In the genomic region with DNA sequence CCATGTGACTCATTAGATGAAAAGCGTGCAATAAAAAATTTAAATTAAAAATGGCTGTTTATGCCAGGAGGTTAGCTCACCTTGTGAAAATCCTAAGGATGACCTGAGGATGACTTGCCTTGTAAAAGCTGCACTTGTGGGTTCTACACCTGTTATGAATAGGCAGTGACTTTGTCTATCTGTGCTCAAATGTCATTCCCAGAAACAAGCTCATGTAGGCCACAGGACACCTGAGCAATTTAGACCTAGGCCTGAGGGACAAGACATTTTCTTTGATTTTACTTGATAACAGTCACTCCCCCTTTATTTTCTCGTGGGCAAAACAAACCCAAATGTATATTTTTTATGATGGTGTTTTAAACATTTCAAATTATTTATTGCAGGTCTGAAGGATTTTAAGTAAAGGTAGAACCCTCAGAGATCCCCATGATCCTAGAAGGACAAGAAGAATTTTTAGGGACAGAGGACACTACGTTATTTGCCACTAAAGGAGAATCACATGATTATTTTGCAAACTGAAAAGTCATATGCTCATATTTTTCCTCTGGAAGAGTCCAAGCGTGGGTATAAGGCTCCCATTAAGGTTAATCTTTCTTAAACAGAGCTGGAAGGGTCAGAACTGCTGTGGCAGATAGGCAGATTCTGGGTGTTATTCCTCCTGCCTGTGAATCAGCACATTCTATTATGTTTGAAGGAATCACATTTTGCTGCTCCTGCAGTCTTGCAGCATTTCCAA, we compare ENCODE assay signal across 1 cellular context.
TF ChIP-seq lines count a peak whose summit lies in the region.

No MANE protein-coding gene starts in this region.

TF ChIP-seq in K562, 482 proteins besides CTCF, POLR2A, EP300 and RAD21 (continued from another document and continues in another):
- TF ChIP-seq, protein P1, sequence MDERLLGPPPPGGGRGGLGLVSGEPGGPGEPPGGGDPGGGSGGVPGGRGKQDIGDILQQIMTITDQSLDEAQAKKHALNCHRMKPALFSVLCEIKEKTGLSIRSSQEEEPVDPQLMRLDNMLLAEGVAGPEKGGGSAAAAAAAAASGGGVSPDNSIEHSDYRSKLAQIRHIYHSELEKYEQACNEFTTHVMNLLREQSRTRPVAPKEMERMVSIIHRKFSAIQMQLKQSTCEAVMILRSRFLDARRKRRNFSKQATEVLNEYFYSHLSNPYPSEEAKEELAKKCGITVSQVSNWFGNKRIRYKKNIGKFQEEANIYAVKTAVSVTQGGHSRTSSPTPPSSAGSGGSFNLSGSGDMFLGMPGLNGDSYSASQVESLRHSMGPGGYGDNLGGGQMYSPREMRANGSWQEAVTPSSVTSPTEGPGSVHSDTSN (CRISPR knock-in tag; IDR thresholded peaks at IDR 0.05; ENCODE audit: low read depth) = no peak
- TF ChIP-seq, protein P1 (tag; conservative IDR thresholded peaks at IDR 0.05; ENCODE audit: low read depth) = peak; percentile 42; the same call in 1 of the 2 replicates
- TF ChIP-seq MTA1 (IDR thresholded peaks at IDR 0.05; ENCODE audit: borderline replicate concordance) (no peak), GABPA (tag; conservative IDR thresholded peaks at IDR 0.05; ENCODE audit: low read depth) (no peak; the same call in 1 of the 2 replicates), SMARCA5 (IDR thresholded peaks at IDR 0.05) (no peak), IFI16 (CRISPR knock-in tag; IDR thresholded peaks at IDR 0.05) (no peak), EWSR1 (IDR thresholded peaks at IDR 0.05; ENCODE audit: borderline replicate concordance, low read depth, partially characterized antibody) (no peak), BCLAF1 (IDR thresholded peaks at IDR 0.05; ENCODE audit: borderline replicate concordance in 1 of 2, control insufficient read depth in 1 of 2, low read depth in 2 of 2, low read length in 1 of 2) (no peak), TARDBP (IDR thresholded peaks at IDR 0.05) (no peak), NR3C1 (CRISPR knock-in tag; IDR thresholded peaks at IDR 0.05) (no peak), ZNF445 (CRISPR knock-in tag; IDR thresholded peaks at IDR 0.05; ENCODE audit: low read depth) (no peak), MCM5 (IDR thresholded peaks at IDR 0.05; ENCODE audit: low read depth) (no peak), TOE1 (IDR thresholded peaks at IDR 0.05; ENCODE audit: borderline replicate concordance) (peak; percentile 91; the same call in 1 of the 2 replicates), TOE1 (CRISPR knock-in tag; IDR thresholded peaks at IDR 0.05; ENCODE audit: borderline replicate concordance, low read depth) (no peak), ZNF239 (CRISPR knock-in tag; IDR thresholded peaks at IDR 0.05) (peak; percentile 89), ZNF395 (CRISPR knock-in tag; IDR thresholded peaks at IDR 0.05) (peak; percentile 86), SP2 (IDR thresholded peaks at IDR 0.05; ENCODE audit: extremely low read depth, low read depth, low read length, poor library complexity, severe bottlenecking) (no peak), ZNF316 (IDR thresholded peaks at IDR 0.05) (peak; percentile 96), HNRNPK (IDR thresholded peaks at IDR 0.05; ENCODE audit: low read depth, low read length, poor library complexity, severe bottlenecking) (no peak), NCOR1 (IDR thresholded peaks at IDR 0.05) (peak; percentile 96), ZNF584 (CRISPR knock-in tag; IDR thresholded peaks at IDR 0.05; ENCODE audit: low read depth) (peak; percentile 65; the same call in 1 of the 2 replicates), THRAP3 (IDR thresholded peaks at IDR 0.05; ENCODE audit: borderline replicate concordance) (no peak), ATF1 (CRISPR knock-in tag; IDR thresholded peaks at IDR 0.05) (no peak), ATF1 (tag; IDR thresholded peaks at IDR 0.05) (no peak), XRCC3 (IDR thresholded peaks at IDR 0.05) (no peak), CREB1 (IDR thresholded peaks at IDR 0.05) (peak; percentile 52; the same call in 1 of the 2 replicates), CREB1 (CRISPR knock-in tag; IDR thresholded peaks at IDR 0.05) (no peak), PCBP1 (IDR thresholded peaks at IDR 0.05; ENCODE audit: low read depth, low read length, poor library complexity, severe bottlenecking) (no peak), RBM14 (IDR thresholded peaks at IDR 0.05; ENCODE audit: borderline replicate concordance, insufficient read depth, low read depth, low read length) (no peak), ZNF175 (CRISPR knock-in tag; IDR thresholded peaks at IDR 0.05; ENCODE audit: low read depth) (0 out of 2 replicates have a peak, but pooled peaks have one; percentile 43), MBD1 (CRISPR knock-in tag; IDR thresholded peaks at IDR 0.05) (no peak), ZZZ3 (IDR thresholded peaks at IDR 0.05) (no peak), ZNF311 (CRISPR knock-in tag; IDR thresholded peaks at IDR 0.05) (no peak)
- TF ChIP-seq, protein P2, sequence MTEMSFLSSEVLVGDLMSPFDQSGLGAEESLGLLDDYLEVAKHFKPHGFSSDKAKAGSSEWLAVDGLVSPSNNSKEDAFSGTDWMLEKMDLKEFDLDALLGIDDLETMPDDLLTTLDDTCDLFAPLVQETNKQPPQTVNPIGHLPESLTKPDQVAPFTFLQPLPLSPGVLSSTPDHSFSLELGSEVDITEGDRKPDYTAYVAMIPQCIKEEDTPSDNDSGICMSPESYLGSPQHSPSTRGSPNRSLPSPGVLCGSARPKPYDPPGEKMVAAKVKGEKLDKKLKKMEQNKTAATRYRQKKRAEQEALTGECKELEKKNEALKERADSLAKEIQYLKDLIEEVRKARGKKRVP (CRISPR knock-in tag; IDR thresholded peaks at IDR 0.05) = no peak
- TF ChIP-seq, protein P3, sequence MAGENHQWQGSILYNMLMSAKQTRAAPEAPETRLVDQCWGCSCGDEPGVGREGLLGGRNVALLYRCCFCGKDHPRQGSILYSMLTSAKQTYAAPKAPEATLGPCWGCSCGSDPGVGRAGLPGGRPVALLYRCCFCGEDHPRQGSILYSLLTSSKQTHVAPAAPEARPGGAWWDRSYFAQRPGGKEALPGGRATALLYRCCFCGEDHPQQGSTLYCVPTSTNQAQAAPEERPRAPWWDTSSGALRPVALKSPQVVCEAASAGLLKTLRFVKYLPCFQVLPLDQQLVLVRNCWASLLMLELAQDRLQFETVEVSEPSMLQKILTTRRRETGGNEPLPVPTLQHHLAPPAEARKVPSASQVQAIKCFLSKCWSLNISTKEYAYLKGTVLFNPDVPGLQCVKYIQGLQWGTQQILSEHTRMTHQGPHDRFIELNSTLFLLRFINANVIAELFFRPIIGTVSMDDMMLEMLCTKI (IDR thresholded peaks at IDR 0.05; ENCODE audit: partially characterized antibody) = no peak
- TF ChIP-seq, protein P4, sequence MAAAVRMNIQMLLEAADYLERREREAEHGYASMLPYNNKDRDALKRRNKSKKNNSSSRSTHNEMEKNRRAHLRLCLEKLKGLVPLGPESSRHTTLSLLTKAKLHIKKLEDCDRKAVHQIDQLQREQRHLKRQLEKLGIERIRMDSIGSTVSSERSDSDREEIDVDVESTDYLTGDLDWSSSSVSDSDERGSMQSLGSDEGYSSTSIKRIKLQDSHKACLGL (CRISPR knock-in tag; IDR thresholded peaks at IDR 0.05; ENCODE audit: borderline replicate concordance, poor library complexity, severe bottlenecking) = no peak
- TF ChIP-seq, protein P5, sequence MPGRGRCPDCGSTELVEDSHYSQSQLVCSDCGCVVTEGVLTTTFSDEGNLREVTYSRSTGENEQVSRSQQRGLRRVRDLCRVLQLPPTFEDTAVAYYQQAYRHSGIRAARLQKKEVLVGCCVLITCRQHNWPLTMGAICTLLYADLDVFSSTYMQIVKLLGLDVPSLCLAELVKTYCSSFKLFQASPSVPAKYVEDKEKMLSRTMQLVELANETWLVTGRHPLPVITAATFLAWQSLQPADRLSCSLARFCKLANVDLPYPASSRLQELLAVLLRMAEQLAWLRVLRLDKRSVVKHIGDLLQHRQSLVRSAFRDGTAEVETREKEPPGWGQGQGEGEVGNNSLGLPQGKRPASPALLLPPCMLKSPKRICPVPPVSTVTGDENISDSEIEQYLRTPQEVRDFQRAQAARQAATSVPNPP (IDR thresholded peaks at IDR 0.05; ENCODE audit: borderline replicate concordance, insufficient read depth, insufficient read length) = no peak
- TF ChIP-seq, protein P6, sequence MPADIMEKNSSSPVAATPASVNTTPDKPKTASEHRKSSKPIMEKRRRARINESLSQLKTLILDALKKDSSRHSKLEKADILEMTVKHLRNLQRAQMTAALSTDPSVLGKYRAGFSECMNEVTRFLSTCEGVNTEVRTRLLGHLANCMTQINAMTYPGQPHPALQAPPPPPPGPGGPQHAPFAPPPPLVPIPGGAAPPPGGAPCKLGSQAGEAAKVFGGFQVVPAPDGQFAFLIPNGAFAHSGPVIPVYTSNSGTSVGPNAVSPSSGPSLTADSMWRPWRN (IDR thresholded peaks at IDR 0.05; ENCODE audit: low read depth) = no peak
- TF ChIP-seq, protein P7, sequence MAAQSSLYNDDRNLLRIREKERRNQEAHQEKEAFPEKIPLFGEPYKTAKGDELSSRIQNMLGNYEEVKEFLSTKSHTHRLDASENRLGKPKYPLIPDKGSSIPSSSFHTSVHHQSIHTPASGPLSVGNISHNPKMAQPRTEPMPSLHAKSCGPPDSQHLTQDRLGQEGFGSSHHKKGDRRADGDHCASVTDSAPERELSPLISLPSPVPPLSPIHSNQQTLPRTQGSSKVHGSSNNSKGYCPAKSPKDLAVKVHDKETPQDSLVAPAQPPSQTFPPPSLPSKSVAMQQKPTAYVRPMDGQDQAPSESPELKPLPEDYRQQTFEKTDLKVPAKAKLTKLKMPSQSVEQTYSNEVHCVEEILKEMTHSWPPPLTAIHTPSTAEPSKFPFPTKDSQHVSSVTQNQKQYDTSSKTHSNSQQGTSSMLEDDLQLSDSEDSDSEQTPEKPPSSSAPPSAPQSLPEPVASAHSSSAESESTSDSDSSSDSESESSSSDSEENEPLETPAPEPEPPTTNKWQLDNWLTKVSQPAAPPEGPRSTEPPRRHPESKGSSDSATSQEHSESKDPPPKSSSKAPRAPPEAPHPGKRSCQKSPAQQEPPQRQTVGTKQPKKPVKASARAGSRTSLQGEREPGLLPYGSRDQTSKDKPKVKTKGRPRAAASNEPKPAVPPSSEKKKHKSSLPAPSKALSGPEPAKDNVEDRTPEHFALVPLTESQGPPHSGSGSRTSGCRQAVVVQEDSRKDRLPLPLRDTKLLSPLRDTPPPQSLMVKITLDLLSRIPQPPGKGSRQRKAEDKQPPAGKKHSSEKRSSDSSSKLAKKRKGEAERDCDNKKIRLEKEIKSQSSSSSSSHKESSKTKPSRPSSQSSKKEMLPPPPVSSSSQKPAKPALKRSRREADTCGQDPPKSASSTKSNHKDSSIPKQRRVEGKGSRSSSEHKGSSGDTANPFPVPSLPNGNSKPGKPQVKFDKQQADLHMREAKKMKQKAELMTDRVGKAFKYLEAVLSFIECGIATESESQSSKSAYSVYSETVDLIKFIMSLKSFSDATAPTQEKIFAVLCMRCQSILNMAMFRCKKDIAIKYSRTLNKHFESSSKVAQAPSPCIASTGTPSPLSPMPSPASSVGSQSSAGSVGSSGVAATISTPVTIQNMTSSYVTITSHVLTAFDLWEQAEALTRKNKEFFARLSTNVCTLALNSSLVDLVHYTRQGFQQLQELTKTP (IDR thresholded peaks at IDR 0.05; ENCODE audit: low read depth in 1 of 2, partially characterized antibody in 2 of 2) = peak in 1 of 2 experiments; percentile 49
